18 cellular contexts compared by ENCODE assay signal in genomic region chr15:83362706-83363105, GRCh38.
"Had no signal": no experiment of that assay in that cellular context is flagged by ENCODE, and none has a peak within 500 bp of the region (broad histone marks: within the 10 kb centered on the region; RNA-seq: fewer than 3 reads in every experiment).

No MANE protein-coding gene starts in this region.

- H3K36me3 Mint-ChIP-seq: immature natural killer cell, naive B cell had no signal

- H3K27ac Mint-ChIP-seq: immature natural killer cell had no signal

- H3K4me3 Mint-ChIP-seq: immature natural killer cell, naive B cell had no signal

- DNase-seq: dermis blood vessel endothelial cell; dorsolateral prefrontal cortex; effector CD4-positive, alpha-beta T cell; effector memory CD4-positive, alpha-beta T cell; foreskin keratinocyte; heart left ventricle; hypothalamus; immature natural killer cell; islet precursor cell; kidney; kidney glomerular epithelial cell; left lung; left ventricle myocardium superior; lower lobe of right lung; mesenchymal stem cell; mucosa of descending colon; naive B cell had no signal

- ATAC-seq: foreskin keratinocyte, gastroesophageal sphincter, heart left ventricle, left lung, left ventricle myocardium superior, lower lobe of right lung, mucosa of descending colon had no signal
